Comparison of ENCODE assay signal across 30 cellular contexts in the genomic region with DNA sequence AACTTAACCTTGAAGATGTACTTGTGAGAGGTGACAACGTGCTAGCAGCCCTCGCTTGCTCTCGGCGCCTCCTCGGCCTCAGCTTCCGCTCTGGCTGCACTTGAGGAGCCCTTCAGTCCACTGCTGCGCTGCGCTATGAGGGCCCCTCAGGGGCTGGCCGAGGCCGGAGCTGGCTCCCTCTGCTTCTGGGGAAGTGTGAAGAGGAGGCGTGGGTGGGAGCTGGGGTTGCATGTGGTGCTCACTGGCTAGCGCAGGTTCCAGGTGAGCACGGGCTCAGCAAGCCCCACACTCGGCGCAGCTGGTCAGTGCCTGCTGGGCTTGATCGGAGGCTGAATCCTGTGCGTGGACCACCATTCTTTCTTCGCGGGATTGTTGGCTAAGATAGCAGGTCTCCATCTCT.
"Had no signal": no experiment of that assay in that cellular context is flagged by ENCODE, and none has a peak within 500 bp of the region (broad histone marks: within the 10 kb centered on the region; RNA-seq: fewer than 3 reads in every experiment).

No MANE protein-coding gene starts in this region.

- H3K36me3 ChIP-seq: esophagus muscularis mucosa, gastrocnemius medialis, heart left ventricle, WERI-Rb-1 had no signal

- H3K27ac ChIP-seq: body of pancreas, esophagus muscularis mucosa, foreskin keratinocyte, gastrocnemius medialis, heart left ventricle, WERI-Rb-1 had no signal

- DNase-seq: activated B cell treated with CpG ODN at 0.5 μM for 24 hours; activated CD4-positive, alpha-beta T cell treated with anti-CD3 and anti-CD28 coated beads for 48 hours; activated CD4-positive, alpha-beta T cell treated with anti-CD3 and anti-CD28 coated beads, Interleukin-2, amount 50 U/mL, for 1 hour; activated CD4-positive, alpha-beta T cell treated with anti-CD3 and anti-CD28 coated beads, Interleukin-2, amount 50 U/mL, for 48 hours; activated CD8-positive, alpha-beta memory T cell treated with anti-CD3 and anti-CD28 coated beads for 24 hours; activated CD8-positive, alpha-beta T cell treated with anti-CD3 and anti-CD28 coated beads for 36 hours; activated effector memory CD4-positive, alpha-beta T cell treated with Interleukin-2 at 50 U/mL for 16 hours; activated gamma-delta T cell treated with Interleukin-2 at 50 U/mL for 16 hours; activated naive CD4-positive, alpha-beta T cell treated with anti-CD3 and anti-CD28 coated beads, Interleukin-2, amount 50 U/mL, for 16 hours; activated naive CD4-positive, alpha-beta T cell treated with Interleukin-2 at 50 U/mL for 16 hours; activated T-cell treated with anti-CD3 and anti-CD28 coated beads, Interleukin-2, amount 50 U/mL, for 4 hours; amniotic stem cell; anterior cingulate cortex; body of pancreas; caudate nucleus; cortex of kidney; dermis blood vessel endothelial cell; effector CD4-positive, alpha-beta T cell; effector memory CD8-positive, alpha-beta T cell; erythroblast; foreskin keratinocyte; gastrocnemius medialis; glutamatergic neuron; T-helper 17 cell; T1000; WERI-Rb-1 had no signal

- H3K4me3 ChIP-seq: body of pancreas, esophagus muscularis mucosa, gastrocnemius medialis, heart left ventricle had no signal

- H3K4me1 ChIP-seq: body of pancreas, esophagus muscularis mucosa, foreskin keratinocyte, gastrocnemius medialis, heart left ventricle had no signal

- ATAC-seq: activated CD4-positive, CD25-positive, alpha-beta regulatory T cell treated with anti-CD3 and anti-CD28 coated beads, Interleukin-2, amount 50 U/mL, for 24 hours; activated CD8-positive, alpha-beta T cell treated with anti-CD3 and anti-CD28 coated beads for 36 hours; activated T-cell treated with anti-CD3 and anti-CD28 coated beads, Interleukin-2, amount 50 U/mL, for 4 hours; activated T-helper 17 cell treated with anti-CD3 and anti-CD28 coated beads, Interleukin-2, amount 50 U/mL, for 72 hours; body of pancreas; effector memory CD8-positive, alpha-beta T cell; foreskin keratinocyte; gastrocnemius medialis; heart left ventricle; T-helper 17 cell had no signal

- H3K9me3 ChIP-seq: gastrocnemius medialis had no signal

- H3K27me3 ChIP-seq: body of pancreas, esophagus muscularis mucosa, foreskin keratinocyte, gastrocnemius medialis, heart left ventricle had no signal
